In the genomic region with DNA sequence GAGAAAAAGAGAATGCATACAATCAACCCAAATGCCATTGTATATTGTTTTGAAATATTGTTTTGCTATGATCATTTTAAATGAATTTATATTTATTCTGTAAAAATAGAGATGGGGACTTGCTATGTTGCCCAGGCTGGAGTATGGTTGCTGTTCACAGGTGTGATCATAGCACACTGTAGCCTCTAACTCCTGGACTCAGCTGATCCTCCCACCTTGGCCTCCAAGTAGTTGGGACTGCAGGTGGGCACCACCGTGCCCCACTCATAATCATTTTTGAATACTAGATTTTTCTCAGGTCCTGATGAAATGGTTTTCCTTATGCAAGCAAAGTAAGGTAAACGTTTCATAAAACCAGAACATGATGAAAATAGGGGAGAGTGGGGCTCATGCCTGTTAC, we compare ENCODE assay signal across 26 cellular contexts.
"Had no signal": no experiment of that assay in that cellular context is flagged by ENCODE, and none has a peak within 500 bp of the region (broad histone marks: within the 10 kb centered on the region; RNA-seq: fewer than 3 reads in every experiment).

No MANE protein-coding gene starts in this region.

- DNase-seq: stimulated activated CD4-positive, alpha-beta T cell treated with anti-CD3 and anti-CD28 coated beads, Interleukin-2, amount 100 ng/mL, for 48 hours; stimulated activated CD4-positive, alpha-beta T cell treated with anti-CD3 and anti-CD28 coated beads, Interleukin-4, amount 100 ng/mL, for 1 hour; stimulated activated CD4-positive, alpha-beta T cell treated with anti-CD3 and anti-CD28 coated beads, Interleukin-4, amount 100 ng/mL, for 24 hours; stimulated activated CD4-positive, alpha-beta T cell treated with anti-CD3 and anti-CD28 coated beads, Interleukin-4, amount 100 ng/mL, for 4 hours; stimulated activated CD8-positive, alpha-beta memory T cell treated with anti-CD3 and anti-CD28 coated beads, Interleukin-4, amount 100 ng/mL, for 48 hours; stimulated activated naive B cell treated with anti-CD40 and anti-IgM and Interleukin-4, amounts not matched to agents 10 μg/mL and 1 μg/mL and 100 μg/mL, for 72 hours; stimulated activated naive CD4-positive, alpha-beta T cell; stimulated activated naive CD4-positive, alpha-beta T cell treated with Interleukin-2 at 50 U/mL for 16 hours; stimulated activated naive CD8-positive, alpha-beta T cell treated with anti-CD3 and anti-CD28 coated beads, Interleukin-15, amount 100 ng/mL, for 72 hours; stimulated activated naive CD8-positive, alpha-beta T cell treated with anti-CD3 and anti-CD28 coated beads, Interleukin-15, Interleukin-2, amounts not matched to agents 100 U/mL and 50 U/mL, for 24 hours; stomach; substantia nigra; testis; thyroid gland; tibial artery; transverse colon; upper lobe of left lung; upper lobe of right lung; uterus had no signal

- H3K36me3 ChIP-seq: stomach, suprapubic skin, thoracic aorta, thyroid gland, tibial artery, tibial nerve, transverse colon, upper lobe of left lung, upper lobe of right lung, uterus, vagina had no signal

- H3K4me3 ChIP-seq: stomach, suprapubic skin, testis, thoracic aorta, thyroid gland, tibial artery, tibial nerve, transverse colon, upper lobe of left lung, upper lobe of right lung, uterus, vagina had no signal

- H3K27ac ChIP-seq: stomach, suprapubic skin, testis, thoracic aorta, thyroid gland, tibial artery, transverse colon, upper lobe of left lung, upper lobe of right lung, uterus had no signal

- ATAC-seq: stimulated activated effector memory CD8-positive, alpha-beta T cell treated with anti-CD3 and anti-CD28 coated beads, Interleukin-12 subunit alpha, Interleukin-12 subunit beta, amount 100 ng/mL, for 72 hours; stimulated activated memory B cell treated with anti-CD40 and anti-IgM and Interleukin-4, amounts not matched to agents 10 μg/mL and 1 μg/mL and 100 μg/mL, for 72 hours; stimulated activated naive B cell treated with anti-CD40 and anti-IgM and Interleukin-4, amounts not matched to agents 10 μg/mL and 1 μg/mL and 100 μg/mL, for 72 hours; stimulated activated naive CD8-positive, alpha-beta T cell treated with anti-CD3 and anti-CD28 coated beads, Interleukin-15, amount 100 ng/mL, for 72 hours; stimulated activated naive CD8-positive, alpha-beta T cell treated with anti-CD3 and anti-CD28 coated beads, Interleukin-15, Interleukin-2, amounts not matched to agents 100 U/mL and 50 U/mL, for 24 hours; upper lobe of right lung had no signal

- H3K9me3 ChIP-seq: stomach, suprapubic skin, testis, thoracic aorta, thyroid gland, tibial artery, tibial nerve, transverse colon, upper lobe of left lung, upper lobe of right lung, uterus, vagina had no signal

- H3K4me1 ChIP-seq: uterus had no signal

- FAIRE-seq: urothelium cell line had no signal

- H3K27me3 ChIP-seq: stomach, suprapubic skin, testis, thyroid gland, tibial artery, tibial nerve, transverse colon, upper lobe of left lung, upper lobe of right lung, uterus, vagina had no signal
